ENCODE assay signal across 1 cellular context in genomic region chr13:49214917-49215376, GRCh38.
A peak's percentile ranks its signal among the peaks of the same experiment; 100 is the strongest.
TF ChIP-seq lines count a peak whose summit lies in the region.

No MANE protein-coding gene starts in this region.

TF ChIP-seq in HepG2, 621 proteins besides CTCF, POLR2A, EP300 and RAD21 (continued from another document and continues in another):
- TF ChIP-seq USF2 (IDR thresholded peaks at IDR 0.05; ENCODE audit: low read depth, low read length) (peak; percentile 27; the same call in 1 of the 2 replicates), USF2 (CRISPR knock-in tag; IDR thresholded peaks at IDR 0.05; ENCODE audit: borderline replicate concordance) (peak; percentile 40; the same call in 1 of the 2 replicates), IKZF1 (IDR thresholded peaks at IDR 0.05) (no peak), ZIK1 (CRISPR knock-in tag; IDR thresholded peaks at IDR 0.05; ENCODE audit: borderline replicate concordance, low read depth) (no peak), POLR2AphosphoS5 (IDR thresholded peaks at IDR 0.05; ENCODE audit: low read depth, low read length) (peak; percentile 66), PPARG (CRISPR knock-in tag; conservative IDR thresholded peaks at IDR 0.05) (no peak), ZNF781 (CRISPR knock-in tag; IDR thresholded peaks at IDR 0.05; ENCODE audit: borderline replicate concordance, not compliant biosample characterization) (peak; percentile 91), GLMP (CRISPR knock-in tag; IDR thresholded peaks at IDR 0.05; ENCODE audit: borderline replicate concordance) (no peak), RXRA (CRISPR knock-in tag; IDR thresholded peaks at IDR 0.05) (peak; percentile 76), THAP9 (CRISPR knock-in tag; IDR thresholded peaks at IDR 0.05; ENCODE audit: borderline replicate concordance) (0 out of 2 replicates have a peak, but pooled peaks have one; percentile 40), ELF1 (CRISPR knock-in tag; IDR thresholded peaks at IDR 0.05) (peak; percentile 85), ZC3H4 (CRISPR knock-in tag; IDR thresholded peaks at IDR 0.05; ENCODE audit: borderline replicate concordance) (no peak), LBX2 (CRISPR knock-in tag; IDR thresholded peaks at IDR 0.05; ENCODE audit: borderline replicate concordance) (no peak), ZNF17 (CRISPR knock-in tag; IDR thresholded peaks at IDR 0.05) (no peak), CCDC6 (CRISPR knock-in tag; IDR thresholded peaks at IDR 0.05) (peak; percentile 41; the same call in 1 of the 2 replicates), ZNF766 (CRISPR knock-in tag; IDR thresholded peaks at IDR 0.05; ENCODE audit: borderline replicate concordance) (peak; percentile 65; the same call in 1 of the 2 replicates), CBFB (CRISPR knock-in tag; IDR thresholded peaks at IDR 0.05) (peak; percentile 39; the same call in 1 of the 2 replicates), SIX1 (CRISPR knock-in tag; IDR thresholded peaks at IDR 0.05; ENCODE audit: borderline replicate concordance) (no peak), ZNF142 (CRISPR knock-in tag; IDR thresholded peaks at IDR 0.05) (peak; percentile 73; the same call in 1 of the 2 replicates), ZBTB7A (CRISPR knock-in tag; IDR thresholded peaks at IDR 0.05) (no peak), SOX6 (IDR thresholded peaks at IDR 0.05) (no peak), SOX6 (CRISPR knock-in tag; IDR thresholded peaks at IDR 0.05) (peak; percentile 89), MIER3 (CRISPR knock-in tag; IDR thresholded peaks at IDR 0.05; ENCODE audit: borderline replicate concordance) (no peak), SIN3B (IDR thresholded peaks at IDR 0.05; ENCODE audit: low read length) (no peak), ZBTB42 (CRISPR knock-in tag; IDR thresholded peaks at IDR 0.05) (no peak), ELF3 (CRISPR knock-in tag; IDR thresholded peaks at IDR 0.05) (peak; percentile 66), DNMT1 (CRISPR knock-in tag; IDR thresholded peaks at IDR 0.05) (no peak), HNF4A (CRISPR knock-in tag; IDR thresholded peaks at IDR 0.05) (peak; percentile 38; the same call in 1 of the 2 replicates), UBTF (CRISPR knock-in tag; IDR thresholded peaks at IDR 0.05) (0 out of 2 replicates have a peak, but pooled peaks have one; percentile 15), SIN3A (IDR thresholded peaks at IDR 0.05; ENCODE audit: borderline replicate concordance, low read depth, low read length) (no peak), AGO2 (optimal IDR thresholded peaks at IDR 0.05; ENCODE audit: low read depth, low read length) (no peak), ZNF646 (CRISPR knock-in tag; IDR thresholded peaks at IDR 0.05) (no peak), ZNF569 (CRISPR knock-in tag; IDR thresholded peaks at IDR 0.05; ENCODE audit: borderline replicate concordance) (no peak), ZMYM4 (CRISPR knock-in tag; IDR thresholded peaks at IDR 0.05) (peak; percentile 80; the same call in 1 of the 2 replicates), NCOR1 (IDR thresholded peaks at IDR 0.05; ENCODE audit: borderline replicate concordance, low read length) (peak; percentile 43; the same call in 1 of the 2 replicates), ZNF644 (CRISPR knock-in tag; IDR thresholded peaks at IDR 0.05; ENCODE audit: low read depth) (peak; percentile 46)
